ENCODE assay signal across 3 cellular contexts in the genomic region with DNA sequence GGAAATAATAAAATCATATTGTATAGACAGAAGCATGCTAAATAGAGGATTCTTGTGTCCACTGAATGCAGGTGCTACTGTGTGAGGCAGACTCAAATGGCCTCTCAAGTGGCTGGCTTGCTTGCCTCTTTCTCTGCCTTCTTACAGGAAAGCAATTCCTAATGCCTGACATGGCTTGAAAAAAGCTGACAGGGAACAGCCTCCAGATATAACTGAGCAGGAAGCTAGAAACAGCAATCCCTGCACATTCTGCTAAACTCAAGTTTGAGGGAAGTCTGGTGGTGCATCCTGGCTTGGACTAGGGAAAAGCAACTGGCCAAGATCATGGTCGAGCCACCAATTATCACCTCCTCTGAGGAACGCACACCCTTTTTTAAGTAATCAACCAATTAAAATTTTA.
TF ChIP-seq lines count a peak whose summit lies in the region.

No MANE protein-coding gene starts in this region.

TF ChIP-seq in HepG2, 621 proteins besides CTCF, POLR2A, EP300 and RAD21 (continues in another document):
- TF ChIP-seq, protein P1, sequence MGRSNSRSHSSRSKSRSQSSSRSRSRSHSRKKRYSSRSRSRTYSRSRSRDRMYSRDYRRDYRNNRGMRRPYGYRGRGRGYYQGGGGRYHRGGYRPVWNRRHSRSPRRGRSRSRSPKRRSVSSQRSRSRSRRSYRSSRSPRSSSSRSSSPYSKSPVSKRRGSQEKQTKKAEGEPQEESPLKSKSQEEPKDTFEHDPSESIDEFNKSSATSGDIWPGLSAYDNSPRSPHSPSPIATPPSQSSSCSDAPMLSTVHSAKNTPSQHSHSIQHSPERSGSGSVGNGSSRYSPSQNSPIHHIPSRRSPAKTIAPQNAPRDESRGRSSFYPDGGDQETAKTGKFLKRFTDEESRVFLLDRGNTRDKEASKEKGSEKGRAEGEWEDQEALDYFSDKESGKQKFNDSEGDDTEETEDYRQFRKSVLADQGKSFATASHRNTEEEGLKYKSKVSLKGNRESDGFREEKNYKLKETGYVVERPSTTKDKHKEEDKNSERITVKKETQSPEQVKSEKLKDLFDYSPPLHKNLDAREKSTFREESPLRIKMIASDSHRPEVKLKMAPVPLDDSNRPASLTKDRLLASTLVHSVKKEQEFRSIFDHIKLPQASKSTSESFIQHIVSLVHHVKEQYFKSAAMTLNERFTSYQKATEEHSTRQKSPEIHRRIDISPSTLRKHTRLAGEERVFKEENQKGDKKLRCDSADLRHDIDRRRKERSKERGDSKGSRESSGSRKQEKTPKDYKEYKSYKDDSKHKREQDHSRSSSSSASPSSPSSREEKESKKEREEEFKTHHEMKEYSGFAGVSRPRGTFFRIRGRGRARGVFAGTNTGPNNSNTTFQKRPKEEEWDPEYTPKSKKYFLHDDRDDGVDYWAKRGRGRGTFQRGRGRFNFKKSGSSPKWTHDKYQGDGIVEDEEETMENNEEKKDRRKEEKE (IDR thresholded peaks at IDR 0.05) = no peak
- TF ChIP-seq ZNF788 (CRISPR knock-in tag; IDR thresholded peaks at IDR 0.05; ENCODE audit: borderline replicate concordance) (no peak), MTF2 (CRISPR knock-in tag; IDR thresholded peaks at IDR 0.05; ENCODE audit: borderline replicate concordance) (no peak), HOXA9 (CRISPR knock-in tag; IDR thresholded peaks at IDR 0.05; ENCODE audit: borderline replicate concordance) (no peak), ZSCAN31 (CRISPR knock-in tag; IDR thresholded peaks at IDR 0.05; ENCODE audit: low read depth) (no peak), ZNF772 (CRISPR knock-in tag; IDR thresholded peaks at IDR 0.05) (no peak), MAFK (conservative IDR thresholded peaks at IDR 0.05 in 1 of 2, IDR thresholded peaks at IDR 0.05 in 1 of 2; ENCODE audit: low read length in 2 of 2) (no peak), ZNF3 (CRISPR knock-in tag; IDR thresholded peaks at IDR 0.05) (no peak), ZNF274 (CRISPR knock-in tag; IDR thresholded peaks at IDR 0.05) (no peak)
- TF ChIP-seq, protein P2, sequence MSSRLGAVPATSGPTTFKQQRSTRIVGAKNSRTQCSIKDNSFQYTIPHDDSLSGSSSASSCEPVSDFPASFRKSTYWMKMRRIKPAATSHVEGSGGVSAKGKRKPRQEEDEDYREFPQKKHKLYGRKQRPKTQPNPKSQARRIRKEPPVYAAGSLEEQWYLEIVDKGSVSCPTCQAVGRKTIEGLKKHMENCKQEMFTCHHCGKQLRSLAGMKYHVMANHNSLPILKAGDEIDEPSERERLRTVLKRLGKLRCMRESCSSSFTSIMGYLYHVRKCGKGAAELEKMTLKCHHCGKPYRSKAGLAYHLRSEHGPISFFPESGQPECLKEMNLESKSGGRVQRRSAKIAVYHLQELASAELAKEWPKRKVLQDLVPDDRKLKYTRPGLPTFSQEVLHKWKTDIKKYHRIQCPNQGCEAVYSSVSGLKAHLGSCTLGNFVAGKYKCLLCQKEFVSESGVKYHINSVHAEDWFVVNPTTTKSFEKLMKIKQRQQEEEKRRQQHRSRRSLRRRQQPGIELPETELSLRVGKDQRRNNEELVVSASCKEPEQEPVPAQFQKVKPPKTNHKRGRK (CRISPR knock-in tag; IDR thresholded peaks at IDR 0.05) = no peak
- TF ChIP-seq, protein P3, sequence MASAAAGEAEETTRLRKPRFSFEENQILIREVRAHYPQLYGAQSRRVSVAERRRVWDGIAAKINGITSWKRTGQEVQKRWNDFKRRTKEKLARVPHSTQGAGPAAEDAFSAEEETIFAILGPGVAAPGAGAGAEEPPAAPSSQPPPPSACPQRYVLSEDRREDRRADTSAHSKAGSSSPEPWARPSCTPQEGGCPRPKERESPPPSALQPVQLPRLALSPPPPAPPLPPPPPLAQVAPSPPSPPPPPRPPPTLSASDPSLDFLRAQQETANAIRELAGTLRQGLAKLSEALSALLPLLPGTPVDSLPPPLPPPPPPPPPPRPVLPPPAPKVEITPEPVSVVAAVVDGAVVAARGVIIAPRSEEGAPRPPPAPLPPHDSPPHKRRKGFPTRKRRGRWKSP (CRISPR knock-in tag; IDR thresholded peaks at IDR 0.05) = no peak

TF ChIP-seq in endothelial cell of umbilical vein, 7 proteins besides CTCF, POLR2A, EP300 and RAD21:
- TF ChIP-seq EZH2 (IDR thresholded peaks at IDR 0.05; ENCODE audit: borderline replicate concordance, low read depth, low read length, severe bottlenecking) (no peak), FOS (IDR thresholded peaks at IDR 0.05; ENCODE audit: borderline replicate concordance, insufficient read depth, low read length) (no peak), JUN (IDR thresholded peaks at IDR 0.05; ENCODE audit: borderline replicate concordance, insufficient read depth, insufficient read length, low read depth) (no peak), POLR2AphosphoS5 (IDR thresholded peaks at IDR 0.05; ENCODE audit: insufficient read depth, low read depth, low read length) (no peak), MYC (IDR thresholded peaks at IDR 0.05; ENCODE audit: low read depth, low read length) (no peak)

TF ChIP-seq in neural cell, 6 proteins besides CTCF, POLR2A, EP300 and RAD21:
- TF ChIP-seq TAF1 (IDR thresholded peaks at IDR 0.05; ENCODE audit: low read depth) (no peak), POLR2AphosphoS5 (IDR thresholded peaks at IDR 0.05) (no peak), MXI1 (conservative IDR thresholded peaks at IDR 0.05; ENCODE audit: poor library complexity, severe bottlenecking) (no peak)
- TF ChIP-seq, protein P4, sequence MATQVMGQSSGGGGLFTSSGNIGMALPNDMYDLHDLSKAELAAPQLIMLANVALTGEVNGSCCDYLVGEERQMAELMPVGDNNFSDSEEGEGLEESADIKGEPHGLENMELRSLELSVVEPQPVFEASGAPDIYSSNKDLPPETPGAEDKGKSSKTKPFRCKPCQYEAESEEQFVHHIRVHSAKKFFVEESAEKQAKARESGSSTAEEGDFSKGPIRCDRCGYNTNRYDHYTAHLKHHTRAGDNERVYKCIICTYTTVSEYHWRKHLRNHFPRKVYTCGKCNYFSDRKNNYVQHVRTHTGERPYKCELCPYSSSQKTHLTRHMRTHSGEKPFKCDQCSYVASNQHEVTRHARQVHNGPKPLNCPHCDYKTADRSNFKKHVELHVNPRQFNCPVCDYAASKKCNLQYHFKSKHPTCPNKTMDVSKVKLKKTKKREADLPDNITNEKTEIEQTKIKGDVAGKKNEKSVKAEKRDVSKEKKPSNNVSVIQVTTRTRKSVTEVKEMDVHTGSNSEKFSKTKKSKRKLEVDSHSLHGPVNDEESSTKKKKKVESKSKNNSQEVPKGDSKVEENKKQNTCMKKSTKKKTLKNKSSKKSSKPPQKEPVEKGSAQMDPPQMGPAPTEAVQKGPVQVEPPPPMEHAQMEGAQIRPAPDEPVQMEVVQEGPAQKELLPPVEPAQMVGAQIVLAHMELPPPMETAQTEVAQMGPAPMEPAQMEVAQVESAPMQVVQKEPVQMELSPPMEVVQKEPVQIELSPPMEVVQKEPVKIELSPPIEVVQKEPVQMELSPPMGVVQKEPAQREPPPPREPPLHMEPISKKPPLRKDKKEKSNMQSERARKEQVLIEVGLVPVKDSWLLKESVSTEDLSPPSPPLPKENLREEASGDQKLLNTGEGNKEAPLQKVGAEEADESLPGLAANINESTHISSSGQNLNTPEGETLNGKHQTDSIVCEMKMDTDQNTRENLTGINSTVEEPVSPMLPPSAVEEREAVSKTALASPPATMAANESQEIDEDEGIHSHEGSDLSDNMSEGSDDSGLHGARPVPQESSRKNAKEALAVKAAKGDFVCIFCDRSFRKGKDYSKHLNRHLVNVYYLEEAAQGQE (IDR thresholded peaks at IDR 0.05; ENCODE audit: borderline replicate concordance) = peak; percentile 49
